ENCODE assay signal across 20 cellular contexts in genomic region chr20:34468956-34469355, GRCh38. TPM values are rescaled to one million over a fixed set of nuclear protein-coding genes. Genes with fewer than 3 reads are reported as not detected.
DNase-seq lines count a peak whose midpoint lies in the region; ATAC-seq and TF ChIP-seq lines count a peak whose summit lies in the region.
"Had no signal": no experiment of that assay in that cellular context is flagged by ENCODE, and none has a peak within 500 bp of the region (broad histone marks: within the 10 kb centered on the region; RNA-seq: fewer than 3 reads in every experiment).

No MANE protein-coding gene starts in this region.

- H3K9ac ChIP-seq in mesendoderm (ENCODE audit: low read length): no peak overlapping the region
- H3K9ac ChIP-seq: GM23248 had no signal

- POLR2A ChIA-PET in WTC11 (lab: Charles Lee): no interaction called here
- POLR2A ChIA-PET in CD4-positive, alpha-beta T cell (lab: Charles Lee): no interaction called here

- TF ChIP-seq CTCF in natural killer cell (IDR thresholded peaks at IDR 0.05) (no peak), WTC11 (IDR thresholded peaks at IDR 0.05) (no peak)
- TF ChIP-seq CTCF in CD4-positive, alpha-beta T cell (IDR thresholded peaks at IDR 0.05): no peak

- H2BK120ac ChIP-seq in mesendoderm (ENCODE audit: low read depth, low read length): no peak overlapping the region

- H3K4me1 Mint-ChIP-seq in natural killer cell (peaks cover 23 to 31% of the 10 kb centered on the region in 2 donors), WTC11 (no peaks in the 10 kb centered on the region)
- peaks cover 15 to 16% of the 10 kb centered on the region in 2 donors for H3K4me1 Mint-ChIP-seq in natural killer cell treated with Interleukin-12 subunit alpha and Interleukin-12 subunit beta and Interleukin-15 and Interleukin-18, amount 100 ng/mL, for 72 hours (ENCODE audit: low read depth in 2 of 2)
- H3K4me1 Mint-ChIP-seq in central memory CD8-positive, alpha-beta T cell: peaks cover 19% of the 10 kb centered on the region
- H3K4me1 Mint-ChIP-seq in CD4-positive, alpha-beta T cell (ENCODE audit: low read depth): no peaks in the 10 kb centered on the region

- H3K4me3 ChIP-seq in mesendoderm (ENCODE audit: low read length): no peak overlapping the region
- H3K4me3 ChIP-seq: GM12878, GM23248, HAP-1, PC-9 had no signal

- intact Hi-C loops in natural killer cell (cut with micrococcal nuclease): no loop called here
- intact Hi-C loops in CD4-positive, alpha-beta T cell (cut with DNase I, micrococcal nuclease): no loop called here

- no peak overlapping the region for H2BK5ac ChIP-seq in mesendoderm (ENCODE audit: low read length)

- no peak overlapping the region for H3K27ac ChIP-seq in mesendoderm (ENCODE audit: low read depth, low read length)
- H3K27ac ChIP-seq in CD4-positive, alpha-beta T cell (ENCODE audit: low read depth, low read length): no peak overlapping the region
- H3K27ac ChIP-seq: GM23248, RWPE1 had no signal

- no peak overlapping the region for H3K56ac ChIP-seq in mesendoderm (ENCODE audit: low read length)

- no peak overlapping the region for H4K5ac ChIP-seq in mesendoderm (ENCODE audit: low read length)

- no peaks in the 10 kb centered on the region for H3K79me2 ChIP-seq in mesendoderm (ENCODE audit: control insufficient read depth, insufficient read depth, low read length)

- H3K36me3 ChIP-seq in mesendoderm (ENCODE audit: control insufficient read depth, insufficient read depth, low read length): peaks cover 1% of the 10 kb centered on the region

- H3K4me3 Mint-ChIP-seq in natural killer cell (no peak overlapping the region), WTC11 (no peak overlapping the region)
- no peak overlapping the region for H3K4me3 Mint-ChIP-seq in natural killer cell treated with Interleukin-12 subunit alpha and Interleukin-12 subunit beta and Interleukin-15 and Interleukin-18, amount 100 ng/mL, for 72 hours
- no peak overlapping the region for H3K4me3 Mint-ChIP-seq in central memory CD8-positive, alpha-beta T cell
- H3K4me3 Mint-ChIP-seq in CD4-positive, alpha-beta T cell: no peak overlapping the region

- no peaks in the 10 kb centered on the region for H3K27me3 ChIP-seq in mesendoderm (ENCODE audit: insufficient read depth, low read length, poor library complexity)
- no peaks in the 10 kb centered on the region for H3K27me3 ChIP-seq in CD4-positive, alpha-beta T cell (ENCODE audit: control insufficient read depth, insufficient read depth, low read length)

- H2AK5ac ChIP-seq in mesendoderm (ENCODE audit: low read length): no peak overlapping the region

- H3K18ac ChIP-seq in mesendoderm (ENCODE audit: low read length): no peak overlapping the region

- H4K8ac ChIP-seq in mesendoderm (ENCODE audit: low read depth, low read length): no peak overlapping the region

- CTCF ChIA-PET in WTC11 (lab: Charles Lee): interaction anchor here (0.7 to 0.8 kb wide), 3 partner anchors 9 to 301 kb away, joined by 3 to 4 read pairs (median 3); no protein-coding TSS in a partner anchor
- CTCF ChIA-PET in CD4-positive, alpha-beta T cell (lab: Charles Lee): interaction anchor here (2.3 kb wide), 1 partner anchor 156 kb away, joined by 4 read pairs; no protein-coding TSS in a partner anchor

- no peaks in the 10 kb centered on the region for H3K4me1 ChIP-seq in mesendoderm (ENCODE audit: control insufficient read depth, low read depth, low read length)
- H3K4me1 ChIP-seq: HAP-1 had no signal

- H3K27me3 Mint-ChIP-seq in natural killer cell (ENCODE audit: low read depth in 2 of 2) (no peaks in the 10 kb centered on the region), WTC11 (ENCODE audit: low read depth) (no peaks in the 10 kb centered on the region)
- no peaks in the 10 kb centered on the region for H3K27me3 Mint-ChIP-seq in natural killer cell treated with Interleukin-12 subunit alpha and Interleukin-12 subunit beta and Interleukin-15 and Interleukin-18, amount 100 ng/mL, for 72 hours
- no peaks in the 10 kb centered on the region for H3K27me3 Mint-ChIP-seq in central memory CD8-positive, alpha-beta T cell
- H3K27me3 Mint-ChIP-seq in CD4-positive, alpha-beta T cell: no peaks in the 10 kb centered on the region
- H3K27me3 Mint-ChIP-seq: CD4-positive, alpha-beta memory T cell had no signal

- H3K4ac ChIP-seq in mesendoderm (ENCODE audit: low read depth, low read length): no peak overlapping the region

- ATAC-seq in natural killer cell (no peak), WTC11 (no peak), HG03521 (IDR thresholded peaks at IDR 0.05; ENCODE audit: unreplicated experiment) (no peak), HG03565 (IDR thresholded peaks at IDR 0.05; ENCODE audit: unreplicated experiment) (no peak)
- no peak for ATAC-seq in natural killer cell treated with Interleukin-12 subunit alpha and Interleukin-12 subunit beta and Interleukin-15 and Interleukin-18, amount 100 ng/mL, for 72 hours
- ATAC-seq in central memory CD8-positive, alpha-beta T cell (replicated peaks; ENCODE audit: extremely low read depth, poor library complexity, severe bottlenecking): no peak
- no peak for ATAC-seq in CD4-positive, alpha-beta T cell (ENCODE audit: poor library complexity)
- ATAC-seq: GM12878 had no signal

- H3K36me3 Mint-ChIP-seq in natural killer cell (no peaks in the 10 kb centered on the region), WTC11 (peaks cover 18% of the 10 kb centered on the region)
- peaks cover 9% of the 10 kb centered on the region for H3K36me3 Mint-ChIP-seq in natural killer cell treated with Interleukin-12 subunit alpha and Interleukin-12 subunit beta and Interleukin-15 and Interleukin-18, amount 100 ng/mL, for 72 hours
- peaks cover 65% of the 10 kb centered on the region for H3K36me3 Mint-ChIP-seq in central memory CD8-positive, alpha-beta T cell (ENCODE audit: insufficient read depth)
- peaks cover 83% of the 10 kb centered on the region for H3K36me3 Mint-ChIP-seq in CD4-positive, alpha-beta T cell (ENCODE audit: low read depth)

- H3K4me2 ChIP-seq in mesendoderm (ENCODE audit: low read length): no peak overlapping the region
- H3K4me2 ChIP-seq: PC-9 had no signal

- DNase-seq in natural killer cell (no peak), mesendoderm (peak; percentile 31), WTC11 (ENCODE audit: low spot score) (no peak)
- no peak for DNase-seq in natural killer cell treated with Interleukin-12 subunit alpha and Interleukin-12 subunit beta and Interleukin-15 and Interleukin-18, amount 100 ng/mL, for 72 hours (ENCODE audit: low spot score)
- no peak for DNase-seq in central memory CD8-positive, alpha-beta T cell (ENCODE audit: low spot score in 2 of 2)
- no peak for DNase-seq in CD4-positive, alpha-beta T cell
- DNase-seq: CD4-positive, alpha-beta memory T cell; EL; GM23248; KBM-7; MV-4-11; NCI-H1694 treated with DMSO at 0.1 percent for 48 hours; NCI-H510A; PC-9; SIG-M5 had no signal

- H2BK15ac ChIP-seq in mesendoderm (replicated peaks; ENCODE audit: low read depth): no peak overlapping the region

- H3K27ac Mint-ChIP-seq in natural killer cell: peak overlapping the region; percentile 45 to 58
- H3K27ac Mint-ChIP-seq in natural killer cell treated with Interleukin-12 subunit alpha and Interleukin-12 subunit beta and Interleukin-15 and Interleukin-18, amount 100 ng/mL, for 72 hours: peak overlapping the region in 1 of 2 donors; percentile 67
- peak overlapping the region; percentile 59 for H3K27ac Mint-ChIP-seq in central memory CD8-positive, alpha-beta T cell (ENCODE audit: low read depth)
- H3K27ac Mint-ChIP-seq in WTC11: no peak overlapping the region
- H3K27ac Mint-ChIP-seq in CD4-positive, alpha-beta T cell: no peak overlapping the region

- WGBS in mesendoderm (ENCODE audit: extremely low coverage, insufficient coverage, low lambda C conversion rate): no CpG with 5 or more reads among the region's 1 CpG

- H3K9me3 Mint-ChIP-seq in natural killer cell: no peaks in the 10 kb centered on the region
- H3K9me3 Mint-ChIP-seq in natural killer cell treated with Interleukin-12 subunit alpha and Interleukin-12 subunit beta and Interleukin-15 and Interleukin-18, amount 100 ng/mL, for 72 hours: no peaks in the 10 kb centered on the region
- H3K9me3 Mint-ChIP-seq in central memory CD8-positive, alpha-beta T cell: no peaks in the 10 kb centered on the region
- no peaks in the 10 kb centered on the region for H3K9me3 Mint-ChIP-seq in WTC11
- no peaks in the 10 kb centered on the region for H3K9me3 Mint-ChIP-seq in CD4-positive, alpha-beta T cell
- H3K9me3 Mint-ChIP-seq: CD4-positive, alpha-beta memory T cell had no signal

- no peaks in the 10 kb centered on the region for H3K9me3 ChIP-seq in CD4-positive, alpha-beta T cell (ENCODE audit: control insufficient read depth, low read length)
- H3K9me3 ChIP-seq: HAP-1 had no signal

- H3K23ac ChIP-seq in mesendoderm (ENCODE audit: low read length): no peak overlapping the region

- H3K79me1 ChIP-seq in mesendoderm (ENCODE audit: low read length): no peaks in the 10 kb centered on the region

TF ChIP-seq in WTC11, 78 proteins besides CTCF, POLR2A, EP300 and RAD21:
- TF ChIP-seq IRF2 (CRISPR knock-in tag; IDR thresholded peaks at IDR 0.05; ENCODE audit: borderline replicate concordance, low read depth) (no peak), ESRRA (CRISPR knock-in tag; IDR thresholded peaks at IDR 0.05; ENCODE audit: borderline replicate concordance) (no peak), SOX15 (CRISPR knock-in tag; IDR thresholded peaks at IDR 0.05) (no peak), FOXK1 (CRISPR knock-in tag; IDR thresholded peaks at IDR 0.05) (no peak), SP1 (CRISPR knock-in tag; conservative IDR thresholded peaks at IDR 0.05) (no peak)

RNA-seq across cellular contexts. Expression of gene DYNLRB1, which starts 47.3 kb away (rescaled TPM):
- total RNA-seq in natural killer cell (10 to 100 TPM; 58.7 to 65.5 (median 61.4) TPM), WTC11 (2021) (99.3 to 126 TPM (median 115 TPM) in 3 replicates)
- 100 to 1,000 TPM in 1 of 2 donors, 10 to 100 TPM in 1; 71.4 to 120 TPM for total RNA-seq in natural killer cell treated with Interleukin-12 subunit alpha and Interleukin-12 subunit beta and Interleukin-15 and Interleukin-18, amount 100 ng/mL, for 72 hours
- polyA plus RNA-seq in mesendoderm (2013, experiment 1 of 2): 198 TPM
- 199 TPM for polyA plus RNA-seq in mesendoderm (2013, experiment 2 of 2)
- 10 to 100 TPM; 38.3 to 40.3 TPM for total RNA-seq in CD4-positive, alpha-beta T cell

Comparison
In these comparisons a context has a peak if more than half of its experiments do, and no peak if none do; other contexts are left out.
1. H3K27ac Mint-ChIP-seq: peak in natural killer cell (2 of 2) and central memory CD8-positive, alpha-beta T cell (single experiment); none in WTC11 (single experiment) and CD4-positive, alpha-beta T cell (single experiment).